8 cellular contexts compared by ENCODE assay signal in genomic region chr20:38601216-38602184, GRCh38. TPM values are rescaled to one million over a fixed set of nuclear protein-coding genes. Genes with fewer than 3 reads are reported as not detected.
DNase-seq lines count a peak whose midpoint lies in the region; ATAC-seq, FAIRE-seq and TF ChIP-seq lines count a peak whose summit lies in the region.

Gene ARHGAP40, plus strand, starts transcription at chr20:38601809.

- 4 to 12% methylated on average over 7 to 32 of the region's 42 CpGs for WGBS in transverse colon (ENCODE audit: low coverage in 1 of 2), 2 donors

- no peaks in the 10 kb centered on the region for H3K9me3 ChIP-seq in keratinocyte (ENCODE audit: control insufficient read depth, low read depth, low read length)
- H3K9me3 ChIP-seq in transverse colon, result no peaks in the 10 kb centered on the region

- peaks cover 56% of the 10 kb centered on the region for H3K4me1 Mint-ChIP-seq in Calu3 (ENCODE audit: low read depth, unreplicated experiment)
- H3K4me1 Mint-ChIP-seq in HFFc6 (ENCODE audit: low read depth), result peaks cover 24% of the 10 kb centered on the region
- peaks cover 6% of the 10 kb centered on the region for H3K4me1 Mint-ChIP-seq in activated T-cell treated with anti-CD3 and anti-CD28 coated beads, Interleukin-2, amount 50 U/mL, for 72 hours (ENCODE audit: low read depth)

- dilution Hi-C loops in keratinocyte (cut with MboI; ENCODE audit: extremely low pct_ligation_motif_present, low sequenced_read_pairs), result no loop called here

- BruUV-seq in Calu3 (replicated peaks; lab: Mats Ljungman, UMichigan), result no TSS peak

- H3K9me3 Mint-ChIP-seq in Calu3 (ENCODE audit: low read depth, unreplicated experiment) (no peaks in the 10 kb centered on the region), HFFc6 (no peaks in the 10 kb centered on the region)
- H3K9me3 Mint-ChIP-seq in activated T-cell treated with anti-CD3 and anti-CD28 coated beads, Interleukin-2, amount 50 U/mL, for 72 hours, result no peaks in the 10 kb centered on the region

- peak; percentile 32 for FAIRE-seq in keratinocyte (lab: Jason Lieb, UNC)

- DNase-seq in Calu3, result peak; percentile 88
- peak; percentile 11 for DNase-seq in HFFc6
- peak; percentile 11 to 23 for DNase-seq in activated T-cell treated with anti-CD3 and anti-CD28 coated beads, Interleukin-2, amount 50 U/mL, for 72 hours
- no peak for DNase-seq in keratinocyte (ENCODE audit: low read depth, low spot score)
- DNase-seq in transverse colon, result peak; percentile 11
- DNase-seq in SKM-1 treated with dmso at 0.1 percent for 144 hours (lab: John Stamatoyannopoulos, UW; ENCODE audit: unreplicated experiment), result no peak
- DNase-seq in DMS53 (lab: John Stamatoyannopoulos, UW), result no peak

- peaks cover 23% of the 10 kb centered on the region for H3K36me3 Mint-ChIP-seq in Calu3 (ENCODE audit: insufficient read depth, unreplicated experiment)
- no peaks in the 10 kb centered on the region for H3K36me3 Mint-ChIP-seq in HFFc6 (ENCODE audit: low read depth)
- no peaks in the 10 kb centered on the region for H3K36me3 Mint-ChIP-seq in activated T-cell treated with anti-CD3 and anti-CD28 coated beads, Interleukin-2, amount 50 U/mL, for 72 hours (ENCODE audit: insufficient read depth in 2 of 2)

- peak within 1 kb of the TSS; percentile 41 for H3K9ac ChIP-seq in keratinocyte (ENCODE audit: control insufficient read depth, extremely low read depth, insufficient read depth, low read length)

- TF ChIP-seq EP300 in transverse colon (IDR thresholded peaks at IDR 0.05; ENCODE audit: low read depth), result no peak

- H3K4me2 ChIP-seq in keratinocyte (ENCODE audit: control insufficient read depth, extremely low read depth, insufficient read depth, low read depth, low read length), result peak within 1 kb of the TSS; percentile 97

- H3K27me3 ChIP-seq in keratinocyte (ENCODE audit: control insufficient read depth, extremely low read depth, insufficient read depth, low read length) (peaks cover 16% of the 10 kb centered on the region), transverse colon (peaks cover 53% of the 10 kb centered on the region)

- H3K4me3 ChIP-seq in keratinocyte (ENCODE audit: control insufficient read depth in 2 of 3, extremely low read depth in 1 of 3, insufficient read depth in 2 of 3, low read depth in 1 of 3, low read length in 3 of 3) (peak within 1 kb of the TSS; percentile 48 to 63 (median 59)), transverse colon (no peak within 1 kb of the TSS)

- no peaks in the 10 kb centered on the region for H3K9me1 ChIP-seq in keratinocyte (ENCODE audit: control insufficient read depth, extremely low read depth, insufficient read depth, low read length)

- H3K27ac ChIP-seq in keratinocyte (ENCODE audit: control insufficient read depth, insufficient read depth, low read length) (no peak within 1 kb of the TSS), transverse colon (no peak within 1 kb of the TSS)

- ATAC-seq in activated T-cell treated with anti-CD3 and anti-CD28 coated beads, Interleukin-2, amount 50 U/mL, for 72 hours (replicated peaks in 1 of 2), result peak; percentile 60 to 86
- no peak for ATAC-seq in GM19452 (IDR thresholded peaks at IDR 0.05; ENCODE audit: unreplicated experiment)

- H4K20me1 ChIP-seq in keratinocyte (ENCODE audit: control insufficient read depth, extremely low read depth, insufficient read depth, low read length), result no peaks in the 10 kb centered on the region

- peak within 1 kb of the TSS; percentile 87 for H2AFZ ChIP-seq in keratinocyte (ENCODE audit: control insufficient read depth, low read length)

- in situ Hi-C loops in transverse colon (cut with MboI; ENCODE audit: low pct_ligation_motif_present in 1 of 4, low pct_unique_long_range_greater_than_20kb in 1 of 4, low sequenced_read_pairs in 3 of 4), result no loop called here

- intact Hi-C loops in Calu3 (cut with micrococcal nuclease; ENCODE audit: unreplicated experiment) (loop anchor here (1.0 kb wide), 1 partner anchor 150 kb away; no protein-coding TSS in a partner anchor), transverse colon (cut with DNase I; ENCODE audit: low total_unique reads) (no loop called here)

- H3K27me3 Mint-ChIP-seq in Calu3 (ENCODE audit: unreplicated experiment) (peaks cover 17% of the 10 kb centered on the region), HFFc6 (ENCODE audit: insufficient read depth) (peaks cover 25% of the 10 kb centered on the region)
- H3K27me3 Mint-ChIP-seq in activated T-cell treated with anti-CD3 and anti-CD28 coated beads, Interleukin-2, amount 50 U/mL, for 72 hours (ENCODE audit: low read depth), result peaks cover 76% of the 10 kb centered on the region

- H3K36me3 ChIP-seq in keratinocyte (ENCODE audit: control insufficient read depth in 2 of 2, extremely low read depth in 1 of 2, insufficient read depth in 2 of 2, low read length in 2 of 2), result no peaks in the 10 kb centered on the region
- H3K36me3 ChIP-seq in transverse colon, result no peaks in the 10 kb centered on the region

- CTCF ChIA-PET in Calu3 (lab: Charles Lee), result interaction anchor here (0.8 to 1.6 kb wide), 3 partner anchors 14 to 32 kb away, joined by 3 read pairs; partner anchors contain the start of gene ADIG

- TF ChIP-seq CTCF in Calu3 (IDR thresholded peaks at IDR 0.05; ENCODE audit: unreplicated experiment) (peak; percentile 63), HFFc6 (IDR thresholded peaks at IDR 0.05) (peak; percentile 56), keratinocyte (optimal IDR thresholded peaks at IDR 0.05 in 1 of 3, IDR thresholded peaks at IDR 0.05 in 1 of 3, conservative IDR thresholded peaks at IDR 0.05 in 1 of 3; ENCODE audit: extremely low read depth in 1 of 3, insufficient read depth in 2 of 3, low read length in 3 of 3) (peak; percentile 41 to 63 (median 58)), transverse colon (IDR thresholded peaks at IDR 0.05) (no peak)

- H3K4me1 ChIP-seq in keratinocyte (ENCODE audit: control insufficient read depth, extremely low read depth, insufficient read depth, low read length) (peaks cover 12% of the 10 kb centered on the region), transverse colon (peaks cover 0 to 3% (median 0%) of the 10 kb centered on the region in 4 donors)

- TF ChIP-seq POLR2A in transverse colon (IDR thresholded peaks at IDR 0.05), result no peak

- H3K27ac Mint-ChIP-seq in Calu3 (ENCODE audit: unreplicated experiment) (peak within 1 kb of the TSS; percentile 73), HFFc6 (no peak within 1 kb of the TSS)
- H3K27ac Mint-ChIP-seq in activated T-cell treated with anti-CD3 and anti-CD28 coated beads, Interleukin-2, amount 50 U/mL, for 72 hours, result no peak within 1 kb of the TSS

- peak within 1 kb of the TSS; percentile 76 for H3K4me3 Mint-ChIP-seq in Calu3 (ENCODE audit: low read depth, unreplicated experiment)
- H3K4me3 Mint-ChIP-seq in HFFc6, result peak within 1 kb of the TSS; percentile 82
- H3K4me3 Mint-ChIP-seq in activated T-cell treated with anti-CD3 and anti-CD28 coated beads, Interleukin-2, amount 50 U/mL, for 72 hours, result peak within 1 kb of the TSS; percentile 46 to 78

- no peaks in the 10 kb centered on the region for H3K79me2 ChIP-seq in keratinocyte (ENCODE audit: control insufficient read depth, insufficient read depth, low read length)

RNA-seq across cellular contexts. Expression of gene ARHGAP40, which starts in this region (rescaled TPM):
- total RNA-seq in Calu3 (2022), result 8.3 and 9.7 TPM in 2 replicates
- total RNA-seq in HFFc6 (2021; fragmentation: NEBNext Ultra II Directional; extraction: Animal tissue kit (Norgen Biotek cat#: 25700)), result under 1 TPM in 5 of 6 experiments, not detected in 1; 0.09 to 0.75 (median 0.48) TPM
- not detected for total RNA-seq in activated T-cell treated with anti-CD3 and anti-CD28 coated beads, Interleukin-2, amount 50 U/mL, for 72 hours
- polyA plus RNA-seq in keratinocyte, result 1.0 to 1.9 TPM (median 1.2 TPM) in 3 replicates
- polyA plus RNA-seq in keratinocyte (2011; ENCODE audit: low read depth), result 2.3 TPM
- 0.53 and 0.82 TPM in 2 replicates for polyA plus RNA-seq in keratinocyte (2011; cell fraction: cytosol; rRNA removed)
- polyA plus RNA-seq in keratinocyte (2011; cell fraction: nucleus; rRNA removed), result 7.2 and 10.2 TPM in 2 replicates
- 1.1 and 5.5 TPM in 2 replicates for polyA plus RNA-seq in keratinocyte (2012; ENCODE audit: low replicate concordance)
- 0.70 to 1.2 TPM in 2 of 3 replicates, not detected in the other for polyA minus RNA-seq in keratinocyte
- 1.2 TPM for polyA minus RNA-seq in keratinocyte (2011; cell fraction: cytosol; rRNA and poly(A)+ RNA removed)
- 1.9 and 2.9 TPM in 2 replicates for polyA minus RNA-seq in keratinocyte (2011; cell fraction: nucleus; rRNA and poly(A)+ RNA removed)
- total RNA-seq in transverse colon, result not detected

Comparison
In these comparisons a context has a peak if more than half of its experiments do, and no peak if none do; other contexts are left out.
1. Peak in DNase-seq in HFFc6; RNA of the gene not detected or under 1 TPM.
2. Peak in DNase-seq and ATAC-seq in activated T-cell treated with anti-CD3 and anti-CD28 coated beads, Interleukin-2, amount 50 U/mL, for 72 hours; RNA of the gene not detected or under 1 TPM.
3. Peak in DNase-seq in transverse colon; RNA of the gene not detected or under 1 TPM.
4. CTCF ChIP-seq: peak in Calu3 (single experiment), HFFc6 (single experiment) and keratinocyte (3 of 3); none in transverse colon (0 of 5).
5. H3K4me3 ChIP-seq: peak in keratinocyte (3 of 3); none in transverse colon (0 of 4).
6. Peak in every context shown above with its lines, with median percentiles within 50 percentile points of each other: H3K4me3 Mint-ChIP-seq.